In the genomic region with DNA sequence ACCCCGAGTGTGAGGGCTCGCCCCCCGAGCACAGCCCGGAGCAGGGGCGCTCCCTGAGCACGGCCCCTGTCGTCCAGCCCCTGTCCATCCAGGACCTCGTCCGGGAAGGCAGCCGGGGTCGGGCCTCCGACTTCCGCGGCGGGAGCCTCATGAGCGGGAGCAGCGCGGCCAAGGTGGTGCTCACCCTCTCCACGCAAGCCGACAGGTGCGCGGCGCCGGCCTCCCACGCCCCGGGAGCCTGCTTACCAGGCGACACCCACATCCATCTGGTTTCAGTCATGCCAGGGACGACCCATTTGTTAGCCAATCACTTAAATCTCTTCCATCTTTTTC, we compare ENCODE assay signal across 1 cellular context.
TF ChIP-seq lines count a peak whose summit lies in the region.

No MANE protein-coding gene starts in this region.

TF ChIP-seq in GM23338, 12 proteins besides CTCF, POLR2A, EP300 and RAD21 (continued from another document):
- TF ChIP-seq, protein P1, sequence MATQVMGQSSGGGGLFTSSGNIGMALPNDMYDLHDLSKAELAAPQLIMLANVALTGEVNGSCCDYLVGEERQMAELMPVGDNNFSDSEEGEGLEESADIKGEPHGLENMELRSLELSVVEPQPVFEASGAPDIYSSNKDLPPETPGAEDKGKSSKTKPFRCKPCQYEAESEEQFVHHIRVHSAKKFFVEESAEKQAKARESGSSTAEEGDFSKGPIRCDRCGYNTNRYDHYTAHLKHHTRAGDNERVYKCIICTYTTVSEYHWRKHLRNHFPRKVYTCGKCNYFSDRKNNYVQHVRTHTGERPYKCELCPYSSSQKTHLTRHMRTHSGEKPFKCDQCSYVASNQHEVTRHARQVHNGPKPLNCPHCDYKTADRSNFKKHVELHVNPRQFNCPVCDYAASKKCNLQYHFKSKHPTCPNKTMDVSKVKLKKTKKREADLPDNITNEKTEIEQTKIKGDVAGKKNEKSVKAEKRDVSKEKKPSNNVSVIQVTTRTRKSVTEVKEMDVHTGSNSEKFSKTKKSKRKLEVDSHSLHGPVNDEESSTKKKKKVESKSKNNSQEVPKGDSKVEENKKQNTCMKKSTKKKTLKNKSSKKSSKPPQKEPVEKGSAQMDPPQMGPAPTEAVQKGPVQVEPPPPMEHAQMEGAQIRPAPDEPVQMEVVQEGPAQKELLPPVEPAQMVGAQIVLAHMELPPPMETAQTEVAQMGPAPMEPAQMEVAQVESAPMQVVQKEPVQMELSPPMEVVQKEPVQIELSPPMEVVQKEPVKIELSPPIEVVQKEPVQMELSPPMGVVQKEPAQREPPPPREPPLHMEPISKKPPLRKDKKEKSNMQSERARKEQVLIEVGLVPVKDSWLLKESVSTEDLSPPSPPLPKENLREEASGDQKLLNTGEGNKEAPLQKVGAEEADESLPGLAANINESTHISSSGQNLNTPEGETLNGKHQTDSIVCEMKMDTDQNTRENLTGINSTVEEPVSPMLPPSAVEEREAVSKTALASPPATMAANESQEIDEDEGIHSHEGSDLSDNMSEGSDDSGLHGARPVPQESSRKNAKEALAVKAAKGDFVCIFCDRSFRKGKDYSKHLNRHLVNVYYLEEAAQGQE (IDR thresholded peaks at IDR 0.05; ENCODE audit: unreplicated experiment): no peak
TF ChIP-seq in GM23338: peak in this region for 0.
